In the genomic region with DNA sequence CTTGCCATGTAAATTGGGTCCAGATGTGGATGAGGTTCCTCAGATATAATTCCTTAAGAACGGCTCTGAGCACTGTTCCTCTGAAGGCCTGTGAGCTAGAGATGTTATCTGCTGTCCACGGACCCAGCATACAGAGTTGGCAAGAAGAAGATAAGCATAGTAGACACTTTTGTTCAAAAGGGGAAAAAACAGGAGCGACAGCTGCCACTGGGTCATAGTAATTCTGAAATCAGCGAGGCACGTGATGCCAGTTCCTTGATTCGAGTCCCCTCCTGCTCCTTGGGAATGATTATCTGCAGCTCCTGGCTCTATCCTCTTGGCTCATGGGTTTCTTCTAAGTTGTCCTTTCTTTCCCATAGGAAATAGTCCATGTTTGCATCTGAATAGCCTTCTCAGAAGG, we compare ENCODE assay signal across 23 cellular contexts.
"Had no signal": no experiment of that assay in that cellular context is flagged by ENCODE, and none has a peak within 500 bp of the region (broad histone marks: within the 10 kb centered on the region; RNA-seq: fewer than 3 reads in every experiment).

No MANE protein-coding gene starts in this region.

- H3K4me3 Mint-ChIP-seq: mesothelial cell of epicardium; stimulated activated naive CD8-positive, alpha-beta T cell treated with anti-CD3 and anti-CD28 coated beads, Interleukin-15, Interleukin-2, amounts not matched to agents 100 ng/mL and 50 ng/mL, for 24 hours had no signal

- H3K27me3 ChIP-seq: adrenal gland, tibial nerve, vagina had no signal

- DNase-seq: activated CD4-positive, alpha-beta T cell treated with anti-CD3 and anti-CD28 coated beads, Interleukin-2, amount 50 U/mL, for 1 hour; activated CD8-positive, alpha-beta memory T cell treated with anti-CD3 and anti-CD28 coated beads, Interleukin-2, amount 50 U/mL, for 4 hours; activated gamma-delta T cell treated with Interleukin-2 at 50 U/mL for 16 hours; activated T-cell treated with anti-CD3 and anti-CD28 coated beads, Interleukin-2, amount 50 U/mL, for 48 hours; adrenal gland; cerebellar nuclear complex; effector memory CD4-positive, alpha-beta T cell; foreskin fibroblast; kidney; psoas muscle; right cardiac atrium; stimulated activated CD4-positive, alpha-beta T cell treated with anti-CD3 and anti-CD28 coated beads, Interleukin-15, amount 100 ng/mL, for 24 hours; stimulated activated CD4-positive, alpha-beta T cell treated with anti-CD3 and anti-CD28 coated beads, Interleukin-2, amount 100 ng/mL, for 48 hours; SW 1271 had no signal

- H3K9me3 ChIP-seq: adrenal gland, psoas muscle, tibial nerve, vagina had no signal

- H3K36me3 Mint-ChIP-seq: mesothelial cell of epicardium had no signal

- H3K27ac ChIP-seq: adrenal gland, psoas muscle, skin epidermis, tibial nerve, vagina had no signal

- H3K9me3 Mint-ChIP-seq: mesothelial cell of epicardium had no signal

- H3K27ac Mint-ChIP-seq: activated naive CD4-positive, alpha-beta T cell treated with anti-CD3 and anti-CD28 coated beads, Interleukin-2, amount 50 U/mL, for 72 hours; mesothelial cell of epicardium had no signal

- H3K4me3 ChIP-seq: adrenal gland, lung, psoas muscle, skin epidermis, tibial nerve, vagina had no signal

- ATAC-seq: activated CD4-positive, CD25-positive, alpha-beta regulatory T cell treated with anti-CD3 and anti-CD28 coated beads, Interleukin-2, amount 50 U/mL, for 24 hours; activated naive CD4-positive, alpha-beta T cell treated with anti-CD3 and anti-CD28 coated beads, Interleukin-2, amount 50 U/mL, for 72 hours; left lobe of liver; psoas muscle; right cardiac atrium had no signal

- H3K36me3 ChIP-seq: adrenal gland, tibial nerve, vagina had no signal
